Comparison of ENCODE assay signal across 1 cellular context in the genomic region with DNA sequence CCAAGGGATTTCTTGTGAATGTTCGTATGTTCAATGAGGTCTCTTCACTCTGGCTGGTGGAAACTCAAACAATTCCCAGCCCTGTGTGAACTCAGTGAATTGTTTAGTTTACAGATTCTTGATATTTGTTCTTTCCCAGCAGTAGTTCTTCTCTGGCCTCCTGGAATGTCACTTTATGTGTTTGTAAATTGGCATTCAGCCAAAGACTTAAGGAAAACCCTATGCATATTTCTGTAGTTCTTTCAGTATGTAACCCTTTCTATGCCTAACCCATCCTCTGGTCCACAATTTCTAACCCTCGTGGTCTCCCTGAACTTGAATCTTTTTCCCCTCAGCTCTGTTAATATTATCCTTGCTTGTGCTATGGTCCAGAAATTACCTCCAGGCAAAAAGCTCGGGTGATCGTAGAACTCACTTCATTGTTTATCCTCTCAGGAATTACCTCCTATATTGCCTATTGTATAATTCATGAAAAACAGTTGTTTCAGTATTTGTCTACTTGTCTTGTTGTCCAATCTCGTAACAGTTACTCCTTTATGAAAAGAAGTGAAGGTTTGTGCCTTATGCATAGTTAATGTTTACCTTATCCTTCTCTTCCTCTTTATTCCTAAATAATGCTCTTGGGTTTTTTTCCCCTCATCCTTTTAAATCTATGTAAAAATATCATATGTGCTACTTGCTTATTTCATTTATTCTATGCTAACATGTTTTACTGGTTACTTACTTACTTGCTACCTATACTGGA.
TF ChIP-seq lines count a peak whose summit lies in the region.

No MANE protein-coding gene starts in this region.

TF ChIP-seq in H1, 55 proteins besides CTCF, POLR2A, EP300 and RAD21:
- TF ChIP-seq MAFK (IDR thresholded peaks at IDR 0.05; ENCODE audit: low read depth, low read length), result no peak
- TF ChIP-seq TEAD4 (IDR thresholded peaks at IDR 0.05; ENCODE audit: low read depth, low read length), result peak; percentile 79; the same call in 1 of the 2 replicates
- TF ChIP-seq SP1 (IDR thresholded peaks at IDR 0.05; ENCODE audit: low read depth, low read length), result peak; percentile 63; the same call in 1 of the 2 replicates
- no peak for TF ChIP-seq BACH1 (IDR thresholded peaks at IDR 0.05; ENCODE audit: low read length)
- TF ChIP-seq, protein P1, sequence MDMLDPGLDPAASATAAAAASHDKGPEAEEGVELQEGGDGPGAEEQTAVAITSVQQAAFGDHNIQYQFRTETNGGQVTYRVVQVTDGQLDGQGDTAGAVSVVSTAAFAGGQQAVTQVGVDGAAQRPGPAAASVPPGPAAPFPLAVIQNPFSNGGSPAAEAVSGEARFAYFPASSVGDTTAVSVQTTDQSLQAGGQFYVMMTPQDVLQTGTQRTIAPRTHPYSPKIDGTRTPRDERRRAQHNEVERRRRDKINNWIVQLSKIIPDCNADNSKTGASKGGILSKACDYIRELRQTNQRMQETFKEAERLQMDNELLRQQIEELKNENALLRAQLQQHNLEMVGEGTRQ (IDR thresholded peaks at IDR 0.05; ENCODE audit: low read length), result no peak
- TF ChIP-seq KDM5A (IDR thresholded peaks at IDR 0.05; ENCODE audit: low read length), result no peak
